In genomic region chr1:225654688-225655508, GRCh38 we compare ENCODE assay signal across 8 cellular contexts. TPM values are rescaled to one million over a fixed set of nuclear protein-coding genes. Genes with fewer than 3 reads are reported as not detected.
DNase-seq lines count a peak whose midpoint lies in the region; ATAC-seq and TF ChIP-seq lines count a peak whose summit lies in the region.
"Had no signal": no experiment of that assay in that cellular context is flagged by ENCODE, and none has a peak within 500 bp of the region (broad histone marks: within the 10 kb centered on the region; RNA-seq: fewer than 3 reads in every experiment).

No MANE protein-coding gene starts in this region.

- peak overlapping the region; percentile 89 for H3K4me2 ChIP-seq in PC-9

- peaks cover 28% of the 10 kb centered on the region for H3K79me2 ChIP-seq in PC-9 (ENCODE audit: low read depth)

- peaks cover 37% of the 10 kb centered on the region for H3K36me3 Mint-ChIP-seq in Calu3 (ENCODE audit: insufficient read depth, unreplicated experiment)

- POLR2A ChIA-PET in PC-9 (lab: Charles Lee; ENCODE audit: unreplicated experiment) = interaction anchor here (0.5 to 2.3 kb wide), 19 partner anchors 13 to 1786 kb away, joined by 3 to 18 read pairs (median 4); no protein-coding TSS in a partner anchor

- no peaks in the 10 kb centered on the region for H3K27me3 Mint-ChIP-seq in Calu3 (ENCODE audit: unreplicated experiment)

- H3K27ac Mint-ChIP-seq in Calu3 (ENCODE audit: unreplicated experiment) = no peak overlapping the region

- no peaks in the 10 kb centered on the region for H3K9me3 ChIP-seq in PC-9 (ENCODE audit: insufficient read depth, low read depth)
- H3K9me3 ChIP-seq in esophagus muscularis mucosa = no peaks in the 10 kb centered on the region
- no peaks in the 10 kb centered on the region for H3K9me3 ChIP-seq in psoas muscle

- H3K27ac ChIP-seq in PC-9 (peak overlapping the region; percentile 89), esophagus muscularis mucosa (replicated peaks in 1 of 4) (peak overlapping the region; percentile 96 to 100 (median 98)), psoas muscle (peak overlapping the region; percentile 99)

- no TSS peak for BruUV-seq in PC-9 (replicated peaks; lab: Mats Ljungman, UMichigan)
- BruUV-seq in Calu3 (replicated peaks; lab: Mats Ljungman, UMichigan) = no TSS peak

- CTCF ChIA-PET in PC-9 (lab: Charles Lee) = interaction anchor here (0.6 to 1.6 kb wide), 5 partner anchors 45 to 117 kb away, joined by 3 to 10 read pairs (median 3); no protein-coding TSS in a partner anchor
- CTCF ChIA-PET in Calu3 (lab: Charles Lee) = interaction anchor here (0.6 to 1.6 kb wide), 6 partner anchors 15 to 174 kb away, joined by 3 to 9 read pairs (median 4); partner anchors contain the start of gene SRP9

- H3K4me3 ChIP-seq in PC-9 (peak overlapping the region; percentile 92; the same call in 1 of the 2 replicates), esophagus muscularis mucosa (peak overlapping the region in 2 of 4 donors; percentile 8 to 96), psoas muscle (peak overlapping the region; percentile 85)

- H3K9me2 ChIP-seq in PC-9 (ENCODE audit: insufficient read depth) = no peaks in the 10 kb centered on the region

- no peak overlapping the region for H2AFZ ChIP-seq in PC-9

- H3K36me3 ChIP-seq in PC-9 (ENCODE audit: low read depth) (no peaks in the 10 kb centered on the region), esophagus muscularis mucosa (no peaks in the 10 kb centered on the region), psoas muscle (ENCODE audit: insufficient read depth in 1 of 2, low read depth in 1 of 2) (no peaks in the 10 kb centered on the region)

- peaks cover 61% of the 10 kb centered on the region for H3K4me1 ChIP-seq in PC-9 (replicated peaks; ENCODE audit: insufficient read depth)
- peaks cover 18 to 51% (median 47%) of the 10 kb centered on the region in 4 donors for H3K4me1 ChIP-seq in esophagus muscularis mucosa
- peaks cover 35% of the 10 kb centered on the region for H3K4me1 ChIP-seq in psoas muscle

- no peaks in the 10 kb centered on the region for H3K9me3 Mint-ChIP-seq in Calu3 (ENCODE audit: low read depth, unreplicated experiment)

- 71% methylated on average over 15 of the region's 15 CpGs for WGBS in esophagus muscularis mucosa
- WGBS in psoas muscle, 3 donors = 29 to 45% (median 32%) methylated on average over 15 of the region's 15 CpGs

- no peaks in the 10 kb centered on the region for H3K27me3 ChIP-seq in PC-9 (ENCODE audit: insufficient read depth, low read depth)
- H3K27me3 ChIP-seq in esophagus muscularis mucosa = peaks cover 0 to 8% (median 0%) of the 10 kb centered on the region in 4 donors
- no peaks in the 10 kb centered on the region for H3K27me3 ChIP-seq in psoas muscle (ENCODE audit: insufficient read depth in 3 of 3, low read length in 2 of 3)

- peaks cover 2% of the 10 kb centered on the region; the same call in 1 of the 2 replicates for H4K20me1 ChIP-seq in PC-9 (ENCODE audit: insufficient read depth)

- H3K4me1 Mint-ChIP-seq in Calu3 (ENCODE audit: low read depth, unreplicated experiment) = peaks cover 38% of the 10 kb centered on the region

- TF ChIP-seq POLR2A in esophagus muscularis mucosa (IDR thresholded peaks at IDR 0.05; ENCODE audit: low read depth) = no peak

- TF ChIP-seq EP300 in esophagus muscularis mucosa (IDR thresholded peaks at IDR 0.05) = no peak

- TF ChIP-seq CTCF in PC-9 (conservative IDR thresholded peaks at IDR 0.05) = no peak
- no peak for TF ChIP-seq CTCF in esophagus muscularis mucosa (IDR thresholded peaks at IDR 0.05)
- TF ChIP-seq CTCF in psoas muscle (IDR thresholded peaks at IDR 0.05) = no peak
- TF ChIP-seq CTCF in Calu3 (IDR thresholded peaks at IDR 0.05; ENCODE audit: unreplicated experiment) = no peak

- DNase-seq in Daoy (ENCODE audit: low read depth) (peak; percentile 25), PC-9 (no peak), esophagus muscularis mucosa (ENCODE audit: extremely low spot score) (no peak), psoas muscle (no peak), Calu3 (no peak), SKM-1 (lab: John Stamatoyannopoulos, UW; ENCODE audit: unreplicated experiment) (no peak)
- DNase-seq: H7 had no signal

- ATAC-seq in psoas muscle (peak; percentile 1 to 41 (median 16)), HG03139 (IDR thresholded peaks at IDR 0.05; ENCODE audit: unreplicated experiment) (no peak)

- intact Hi-C loops in PC-9 (cut with micrococcal nuclease; ENCODE audit: unreplicated experiment) = loop anchor here (1.0 to 5.0 kb wide), 8 partner anchors 43 to 222 kb away; no protein-coding TSS in a partner anchor
- intact Hi-C loops in esophagus muscularis mucosa (cut with DNase I) = loop anchor here (5.0 to 10.0 kb wide), 2 partner anchors 117 to 170 kb away; no protein-coding TSS in a partner anchor
- intact Hi-C loops in psoas muscle (cut with DNase I) = loop anchor here (2.0 to 10.0 kb wide), 5 partner anchors 42 to 162 kb away; no protein-coding TSS in a partner anchor
- intact Hi-C loops in Calu3 (cut with micrococcal nuclease; ENCODE audit: unreplicated experiment) = loop anchor here (5.0 to 10.0 kb wide), 3 partner anchors 37 to 170 kb away; no protein-coding TSS in a partner anchor

- peaks cover 47% of the 10 kb centered on the region for H3F3A ChIP-seq in PC-9 (ENCODE audit: insufficient read depth, low read depth)

- no peak overlapping the region for H3K4me3 Mint-ChIP-seq in Calu3 (ENCODE audit: low read depth, unreplicated experiment)

RNA-seq across cellular contexts. Expression of gene ENAH, which starts 2.0 kb away (rescaled TPM):
- total RNA-seq in Daoy (2014; rRNA removed; shearing (Covaris generic)) = 108 and 149 TPM in 2 replicates
- total RNA-seq in PC-9 (2021) (118 and 167 TPM in 2 replicates), esophagus muscularis mucosa (100 to 1,000 TPM; 198 to 229 (median 201) TPM), psoas muscle (100 to 1,000 TPM; 119 to 262 (median 177) TPM), Calu3 (2022) (92.6 and 103 TPM in 2 replicates)
- 10 to 100 TPM; 17.1 to 76.4 (median 38.8) TPM for polyA plus RNA-seq in psoas muscle
